Comparison of ENCODE assay signal across 10 cellular contexts in genomic region chr4:1172971-1173757, GRCh38. TPM values are rescaled to one million over a fixed set of nuclear protein-coding genes. Genes with fewer than 3 reads are reported as not detected.
DNase-seq lines count a peak whose midpoint lies in the region; ATAC-seq and TF ChIP-seq lines count a peak whose summit lies in the region.
"Had no signal": no experiment of that assay in that cellular context is flagged by ENCODE, and none has a peak within 500 bp of the region (broad histone marks: within the 10 kb centered on the region; RNA-seq: fewer than 3 reads in every experiment).

No MANE protein-coding gene starts in this region.

- peaks cover 28% of the 10 kb centered on the region for H3K4me1 Mint-ChIP-seq in activated CD8-positive, alpha-beta T cell treated with anti-CD3 and anti-CD28 coated beads, Interleukin-2, amount 10 ng/mL, durations not matched to agents 7 days and 5 days (ENCODE audit: low read depth)
- peaks cover 25% of the 10 kb centered on the region for H3K4me1 Mint-ChIP-seq in activated CD8-positive, alpha-beta T cell treated with anti-CD3 and anti-CD28 coated beads for 36 hours (ENCODE audit: low read depth)
- H3K4me1 Mint-ChIP-seq in type B pancreatic cell (ENCODE audit: unreplicated experiment), result peaks cover 6% of the 10 kb centered on the region
- H3K4me1 Mint-ChIP-seq in activated CD4-positive, alpha-beta memory T cell treated with anti-CD3 and anti-CD28 coated beads, Interleukin-2, amount 10 ng/mL, durations not matched to agents 7 days and 5 days, result peaks cover 19% of the 10 kb centered on the region

- no peak overlapping the region for H2AFZ ChIP-seq in mesenchymal stem cell (ENCODE audit: low read depth, low read length)

- H3K4me1 ChIP-seq in mesenchymal stem cell (ENCODE audit: control insufficient read depth, insufficient read depth, low read depth, low read length), result peaks cover 72% of the 10 kb centered on the region

- peak overlapping the region; percentile 95 for H4K8ac ChIP-seq in mesenchymal stem cell (ENCODE audit: low read length)

- intact Hi-C loops in activated CD8-positive, alpha-beta T cell treated with anti-CD3 and anti-CD28 coated beads for 36 hours (cut with micrococcal nuclease), result no loop called here

- peak overlapping the region in 1 of 2 experiments; percentile 99 for H3K14ac ChIP-seq in mesenchymal stem cell (ENCODE audit: low read length in 2 of 2)

- H2BK12ac ChIP-seq in mesenchymal stem cell (ENCODE audit: low read length in 2 of 2), result peak overlapping the region; percentile 44 to 97

- no peaks in the 10 kb centered on the region for H3K9me3 ChIP-seq in mesenchymal stem cell (ENCODE audit: control insufficient read depth, low read length)

- H3K27me3 ChIP-seq in mesenchymal stem cell (ENCODE audit: control insufficient read depth in 1 of 2, insufficient read depth in 1 of 2, low read length in 2 of 2), result no peaks in the 10 kb centered on the region

- H3K9ac ChIP-seq in mesenchymal stem cell (ENCODE audit: low read length), result peak overlapping the region; percentile 84

- peak overlapping the region; percentile 98 for H4K91ac ChIP-seq in mesenchymal stem cell (ENCODE audit: low read length)

- peak overlapping the region; percentile 97 to 99 for H3K18ac ChIP-seq in mesenchymal stem cell (ENCODE audit: low read depth in 1 of 2, low read length in 2 of 2)

- no peak overlapping the region for H3K4me3 Mint-ChIP-seq in activated CD8-positive, alpha-beta T cell treated with anti-CD3 and anti-CD28 coated beads, Interleukin-2, amount 10 ng/mL, durations not matched to agents 7 days and 5 days
- H3K4me3 Mint-ChIP-seq in activated CD8-positive, alpha-beta T cell treated with anti-CD3 and anti-CD28 coated beads for 36 hours, result no peak overlapping the region
- peak overlapping the region; percentile 39 for H3K4me3 Mint-ChIP-seq in type B pancreatic cell
- no peak overlapping the region for H3K4me3 Mint-ChIP-seq in activated CD4-positive, alpha-beta memory T cell treated with anti-CD3 and anti-CD28 coated beads, Interleukin-2, amount 10 ng/mL, durations not matched to agents 7 days and 5 days

- POLR2A ChIA-PET in activated CD8-positive, alpha-beta T cell treated with anti-CD3 and anti-CD28 coated beads, Interleukin-2, amount 10 ng/mL, durations not matched to agents 7 days and 5 days (lab: Charles Lee), result interaction anchor here (0.8 kb wide), 1 partner anchor 76 kb away, joined by 3 read pairs; the partner anchor contains the start of gene CTBP1
- POLR2A ChIA-PET in activated CD8-positive, alpha-beta T cell treated with anti-CD3 and anti-CD28 coated beads for 36 hours (lab: Charles Lee), result interaction anchor here (1.0 to 1.9 kb wide), 2 partner anchors 29 to 44 kb away, joined by 5 to 7 read pairs; no protein-coding TSS in a partner anchor
- POLR2A ChIA-PET in activated CD4-positive, alpha-beta memory T cell treated with anti-CD3 and anti-CD28 coated beads, Interleukin-2, amount 10 ng/mL, durations not matched to agents 7 days and 5 days (lab: Charles Lee), result interaction anchor here (0.8 to 3.1 kb wide), 6 partner anchors 9 to 174 kb away, joined by 3 to 12 read pairs (median 5); partner anchors contain the start of genes CTBP1 and UVSSA

- H3K4me3 ChIP-seq in epithelial cell of proximal tubule (ENCODE audit: low read depth, low read length) (peak overlapping the region; percentile 76), mesenchymal stem cell (ENCODE audit: insufficient read depth in 1 of 2, low read depth in 1 of 2, low read length in 2 of 2) (peak overlapping the region in 1 of 2 experiments; percentile 68)
- H3K4me3 ChIP-seq: cardiac muscle cell had no signal

- peak overlapping the region; percentile 89 for H2BK120ac ChIP-seq in mesenchymal stem cell (ENCODE audit: low read depth, low read length)

- H2AK5ac ChIP-seq in mesenchymal stem cell (ENCODE audit: low read length, severe bottlenecking), result peak overlapping the region; percentile 95

- WGBS in mesenchymal stem cell, result 27% methylated on average over 20 of the region's 20 CpGs

- H3K27ac Mint-ChIP-seq in activated CD8-positive, alpha-beta T cell treated with anti-CD3 and anti-CD28 coated beads, Interleukin-2, amount 10 ng/mL, durations not matched to agents 7 days and 5 days, result no peak overlapping the region
- H3K27ac Mint-ChIP-seq in activated CD8-positive, alpha-beta T cell treated with anti-CD3 and anti-CD28 coated beads for 36 hours, result no peak overlapping the region
- H3K27ac Mint-ChIP-seq in type B pancreatic cell, result no peak overlapping the region
- no peak overlapping the region for H3K27ac Mint-ChIP-seq in activated CD4-positive, alpha-beta memory T cell treated with anti-CD3 and anti-CD28 coated beads, Interleukin-2, amount 10 ng/mL, durations not matched to agents 7 days and 5 days

- peaks cover 4% of the 10 kb centered on the region for H3K36me3 Mint-ChIP-seq in activated CD8-positive, alpha-beta T cell treated with anti-CD3 and anti-CD28 coated beads, Interleukin-2, amount 10 ng/mL, durations not matched to agents 7 days and 5 days (ENCODE audit: low read depth)
- H3K36me3 Mint-ChIP-seq in activated CD8-positive, alpha-beta T cell treated with anti-CD3 and anti-CD28 coated beads for 36 hours (ENCODE audit: low read depth), result no peaks in the 10 kb centered on the region
- no peaks in the 10 kb centered on the region for H3K36me3 Mint-ChIP-seq in type B pancreatic cell
- H3K36me3 Mint-ChIP-seq in activated CD4-positive, alpha-beta memory T cell treated with anti-CD3 and anti-CD28 coated beads, Interleukin-2, amount 10 ng/mL, durations not matched to agents 7 days and 5 days (ENCODE audit: low read depth), result no peaks in the 10 kb centered on the region

- H2BK15ac ChIP-seq in mesenchymal stem cell (ENCODE audit: low read depth, poor library complexity, severe bottlenecking), result peak overlapping the region; percentile 44

- H2BK5ac ChIP-seq in mesenchymal stem cell (ENCODE audit: low read depth, low read length, poor library complexity, severe bottlenecking), result peak overlapping the region; percentile 67

- CTCF ChIA-PET in activated CD8-positive, alpha-beta T cell treated with anti-CD3 and anti-CD28 coated beads, Interleukin-2, amount 10 ng/mL, durations not matched to agents 7 days and 5 days (lab: Charles Lee), result interaction anchor here (1.1 kb wide), 1 partner anchor 44 kb away, joined by 3 read pairs; no protein-coding TSS in a partner anchor
- CTCF ChIA-PET in activated CD8-positive, alpha-beta T cell treated with anti-CD3 and anti-CD28 coated beads for 36 hours (lab: Charles Lee), result interaction anchor here (0.9 kb wide), 1 partner anchor 11 kb away, joined by 3 read pairs; no protein-coding TSS in a partner anchor
- CTCF ChIA-PET in activated CD4-positive, alpha-beta memory T cell treated with anti-CD3 and anti-CD28 coated beads, Interleukin-2, amount 10 ng/mL, durations not matched to agents 7 days and 5 days (lab: Charles Lee), result interaction anchor here (0.8 to 1.2 kb wide), 2 partner anchors 9 to 44 kb away, joined by 3 to 4 read pairs; no protein-coding TSS in a partner anchor

- peak overlapping the region; percentile 96 for H3K27ac ChIP-seq in mesenchymal stem cell (ENCODE audit: low read length, poor library complexity, severe bottlenecking)
- H3K27ac ChIP-seq: cardiac muscle cell had no signal

- H3K79me1 ChIP-seq in mesenchymal stem cell (replicated peaks; ENCODE audit: low read length, poor library complexity, severe bottlenecking), result peaks cover 16% of the 10 kb centered on the region

- no peaks in the 10 kb centered on the region for H3K9me3 Mint-ChIP-seq in activated CD8-positive, alpha-beta T cell treated with anti-CD3 and anti-CD28 coated beads, Interleukin-2, amount 10 ng/mL, durations not matched to agents 7 days and 5 days (ENCODE audit: insufficient read depth)
- H3K9me3 Mint-ChIP-seq in activated CD8-positive, alpha-beta T cell treated with anti-CD3 and anti-CD28 coated beads for 36 hours, result no peaks in the 10 kb centered on the region
- H3K9me3 Mint-ChIP-seq in type B pancreatic cell, result no peaks in the 10 kb centered on the region
- no peaks in the 10 kb centered on the region for H3K9me3 Mint-ChIP-seq in activated CD4-positive, alpha-beta memory T cell treated with anti-CD3 and anti-CD28 coated beads, Interleukin-2, amount 10 ng/mL, durations not matched to agents 7 days and 5 days

- H3K4ac ChIP-seq in mesenchymal stem cell (ENCODE audit: low read depth in 1 of 2, low read length in 2 of 2), result peak overlapping the region; percentile 94 to 100

- TF ChIP-seq CTCF in activated CD8-positive, alpha-beta T cell treated with anti-CD3 and anti-CD28 coated beads for 36 hours (IDR thresholded peaks at IDR 0.05), result no peak
- TF ChIP-seq CTCF in epithelial cell of proximal tubule (conservative IDR thresholded peaks at IDR 0.05; ENCODE audit: low read depth, low read length), result no peak
- TF ChIP-seq CTCF in type B pancreatic cell (conservative IDR thresholded peaks at IDR 0.05), result no peak

- peaks cover 28 to 39% of the 10 kb centered on the region in 2 experiments for H3K36me3 ChIP-seq in mesenchymal stem cell (ENCODE audit: control insufficient read depth in 1 of 2, insufficient read depth in 2 of 2, low read depth in 1 of 2, low read length in 2 of 2)
- H3K36me3 ChIP-seq: cardiac muscle cell had no signal

- H3K4me2 ChIP-seq in mesenchymal stem cell (ENCODE audit: low read length, poor library complexity, severe bottlenecking), result peak overlapping the region; percentile 44

- H3K27me3 Mint-ChIP-seq in activated CD8-positive, alpha-beta T cell treated with anti-CD3 and anti-CD28 coated beads, Interleukin-2, amount 10 ng/mL, durations not matched to agents 7 days and 5 days (ENCODE audit: low read depth), result peaks cover 28% of the 10 kb centered on the region
- H3K27me3 Mint-ChIP-seq in activated CD8-positive, alpha-beta T cell treated with anti-CD3 and anti-CD28 coated beads for 36 hours, result peaks cover 21% of the 10 kb centered on the region
- H3K27me3 Mint-ChIP-seq in type B pancreatic cell, result peaks cover 46% of the 10 kb centered on the region
- H3K27me3 Mint-ChIP-seq in activated CD4-positive, alpha-beta memory T cell treated with anti-CD3 and anti-CD28 coated beads, Interleukin-2, amount 10 ng/mL, durations not matched to agents 7 days and 5 days, result peaks cover 29% of the 10 kb centered on the region

- peak overlapping the region in 1 of 2 experiments; percentile 75 for H3K23ac ChIP-seq in mesenchymal stem cell (ENCODE audit: low read length in 2 of 2)

- ATAC-seq in activated CD8-positive, alpha-beta T cell treated with anti-CD3 and anti-CD28 coated beads, Interleukin-2, amount 10 ng/mL, durations not matched to agents 7 days and 5 days, result no peak
- ATAC-seq in activated CD8-positive, alpha-beta T cell treated with anti-CD3 and anti-CD28 coated beads for 36 hours, result no peak

- peak; percentile 16 for DNase-seq in activated CD8-positive, alpha-beta T cell treated with anti-CD3 and anti-CD28 coated beads, Interleukin-2, amount 10 ng/mL, durations not matched to agents 7 days and 5 days
- no peak for DNase-seq in activated CD8-positive, alpha-beta T cell treated with anti-CD3 and anti-CD28 coated beads for 36 hours
- DNase-seq in epithelial cell of proximal tubule (ENCODE audit: low read depth) (peak; percentile 78), mesenchymal stem cell (peak; percentile 98), type B pancreatic cell (ENCODE audit: extremely low spot score, unreplicated experiment) (no peak), NCI-H526 (lab: John Stamatoyannopoulos, UW) (no peak), NCI-H1694 treated with DMSO at 0.1 percent for 48 hours (lab: John Stamatoyannopoulos, UW) (no peak)
- DNase-seq in activated CD4-positive, alpha-beta memory T cell treated with anti-CD3 and anti-CD28 coated beads, Interleukin-2, amount 10 ng/mL, durations not matched to agents 7 days and 5 days, result no peak
- DNase-seq: ACHN had no signal

RNA-seq across cellular contexts. Expression of gene SPON2, which starts 0.8 kb away (rescaled TPM):
- 10 to 100 TPM; 14.7 to 14.9 TPM for total RNA-seq in activated CD8-positive, alpha-beta T cell treated with anti-CD3 and anti-CD28 coated beads, Interleukin-2, amount 10 ng/mL, durations not matched to agents 7 days and 5 days
- total RNA-seq in activated CD8-positive, alpha-beta T cell treated with anti-CD3 and anti-CD28 coated beads for 36 hours, result 10 to 100 TPM in 1 of 2 experiments, 1 to 10 TPM in 1; 9.9 to 10.5 TPM
- total RNA-seq in epithelial cell of proximal tubule (1.4 and 18.1 TPM in 2 replicates), type B pancreatic cell (ENCODE audit: low replicate concordance) (8.8 and 10.4 TPM in 2 replicates)
- polyA plus RNA-seq in mesenchymal stem cell (2013, experiment 1 of 2), result 3,023 TPM
- 3,062 TPM for polyA plus RNA-seq in mesenchymal stem cell (2013, experiment 2 of 2)
- total RNA-seq in activated CD4-positive, alpha-beta memory T cell treated with anti-CD3 and anti-CD28 coated beads, Interleukin-2, amount 10 ng/mL, durations not matched to agents 7 days and 5 days, result 10 to 100 TPM; 22.8 to 24.6 TPM

RNA-seq across cellular contexts. Expression of gene RNF212, which starts 59.8 kb away (rescaled TPM):
- total RNA-seq in activated CD8-positive, alpha-beta T cell treated with anti-CD3 and anti-CD28 coated beads, Interleukin-2, amount 10 ng/mL, durations not matched to agents 7 days and 5 days, result 1 to 10 TPM; 2.0 to 2.7 TPM
- total RNA-seq in activated CD8-positive, alpha-beta T cell treated with anti-CD3 and anti-CD28 coated beads for 36 hours, result 1 to 10 TPM; 3.0 to 3.3 TPM
- 3.5 and 8.1 TPM in 2 replicates for total RNA-seq in epithelial cell of proximal tubule
- 2.9 TPM for polyA plus RNA-seq in mesenchymal stem cell (2013, experiment 1 of 2)
- 3.2 TPM for polyA plus RNA-seq in mesenchymal stem cell (2013, experiment 2 of 2)
- 3.0 and 3.5 TPM in 2 replicates for total RNA-seq in type B pancreatic cell (ENCODE audit: low replicate concordance)
- 1 to 10 TPM in 1 of 2 experiments, under 1 TPM in 1; 0.88 to 1.0 TPM for total RNA-seq in activated CD4-positive, alpha-beta memory T cell treated with anti-CD3 and anti-CD28 coated beads, Interleukin-2, amount 10 ng/mL, durations not matched to agents 7 days and 5 days

Comparison
In these comparisons a context has a peak if more than half of its experiments do, and no peak if none do; other contexts are left out.
1. DNase-seq: peak in activated CD8-positive, alpha-beta T cell treated with anti-CD3 and anti-CD28 coated beads, Interleukin-2, amount 10 ng/mL, durations not matched to agents 7 days and 5 days (single experiment), epithelial cell of proximal tubule (single experiment) and mesenchymal stem cell (single experiment); none in activated CD8-positive, alpha-beta T cell treated with anti-CD3 and anti-CD28 coated beads for 36 hours (single experiment), type B pancreatic cell (single experiment), NCI-H526 (0 of 2), NCI-H1694 treated with DMSO at 0.1 percent for 48 hours (single experiment) and activated CD4-positive, alpha-beta memory T cell treated with anti-CD3 and anti-CD28 coated beads, Interleukin-2, amount 10 ng/mL, durations not matched to agents 7 days and 5 days (single experiment).